In genomic region chr5:788703-789102, GRCh38 we compare ENCODE assay signal across 1 cellular context. TPM values are rescaled to one million over a fixed set of nuclear protein-coding genes. Genes with fewer than 3 reads are reported as not detected.
"Had no signal": no experiment of that assay in that cellular context is flagged by ENCODE, and none has a peak within 500 bp of the region (broad histone marks: within the 10 kb centered on the region; RNA-seq: fewer than 3 reads in every experiment).

No MANE protein-coding gene starts in this region.

RNA-seq across cellular contexts. Expression of gene ZDHHC11B, which starts 4.2 kb away (rescaled TPM):
- total RNA-seq: GM12878 had no signal
